In the genomic region with DNA sequence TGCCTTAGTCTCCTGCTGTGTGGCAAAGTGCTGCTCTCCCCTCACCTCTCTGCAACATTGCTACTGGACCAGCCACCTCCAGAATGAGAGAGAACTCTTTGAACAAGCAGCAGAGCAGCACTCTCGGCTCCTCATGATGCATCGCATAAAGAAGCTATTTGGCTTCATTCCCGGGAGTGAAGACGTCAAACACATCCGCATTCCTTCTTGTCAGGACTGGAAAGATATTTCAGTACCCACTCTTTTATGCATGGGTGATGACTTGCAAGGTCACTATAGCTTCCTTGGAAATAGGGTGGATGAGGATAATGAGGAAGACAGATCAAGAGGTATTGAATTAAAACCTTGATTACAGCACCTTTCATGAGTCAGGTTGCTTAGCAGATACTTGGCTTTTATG, we compare ENCODE assay signal across 11 cellular contexts. TPM values are rescaled to one million over a fixed set of nuclear protein-coding genes. Genes with fewer than 3 reads are reported as not detected.
DNase-seq lines count a peak whose midpoint lies in the region; ATAC-seq and TF ChIP-seq lines count a peak whose summit lies in the region.
"Had no signal": no experiment of that assay in that cellular context is flagged by ENCODE, and none has a peak within 500 bp of the region (broad histone marks: within the 10 kb centered on the region; RNA-seq: fewer than 3 reads in every experiment).

No MANE protein-coding gene starts in this region.

- TF ChIP-seq POLR2A in heart left ventricle (IDR thresholded peaks at IDR 0.05), result no peak

- intact Hi-C loops in heart left ventricle (cut with DNase I), result loop anchor here in 1 of 10 donors (1.0 kb wide), 1 partner anchor 22 kb away; no protein-coding TSS in a partner anchor

- H3K4me1 ChIP-seq in SJSA1 (replicated peaks) (peaks cover 32% of the 10 kb centered on the region), heart left ventricle (peaks cover 0 to 19% (median 7%) of the 10 kb centered on the region in 12 donors), HAP-1 (no peaks in the 10 kb centered on the region)

- H3K9me3 ChIP-seq in SJSA1 (replicated peaks) (no peaks in the 10 kb centered on the region), heart left ventricle (no peaks in the 10 kb centered on the region), HAP-1 (no peaks in the 10 kb centered on the region)
- H3K9me3 ChIP-seq: SJCRH30 had no signal

- H3K36me3 ChIP-seq in SJSA1 (no peaks in the 10 kb centered on the region), heart left ventricle (no peaks in the 10 kb centered on the region), HAP-1 (replicated peaks) (no peaks in the 10 kb centered on the region)
- H3K36me3 ChIP-seq: SJCRH30 had no signal

- H3K4me3 ChIP-seq in SJSA1 (no peak overlapping the region), heart left ventricle (no peak overlapping the region), HAP-1 (no peak overlapping the region)
- H3K4me3 ChIP-seq: SJCRH30 had no signal

- H3K27me3 ChIP-seq in SJSA1 (replicated peaks), result no peaks in the 10 kb centered on the region
- H3K27me3 ChIP-seq in heart left ventricle, result no peaks in the 10 kb centered on the region
- peaks cover 5% of the 10 kb centered on the region for H3K27me3 ChIP-seq in HAP-1 (ENCODE audit: low read depth)
- H3K27me3 ChIP-seq: SJCRH30 had no signal

- DNase-seq in NCI-H1417 (lab: John Stamatoyannopoulos, UW) (peak in 2 of 3 experiments; percentile 51 to 63), NCI-H1417 treated with DMSO at 0.1 percent for 48 hours (lab: John Stamatoyannopoulos, UW) (no peak), SJSA1 (ENCODE audit: low read depth in 1 of 2, low spot score in 2 of 2) (peak; percentile 80), heart left ventricle (peak in 4 of 5 donors; percentile 33 to 68 (median 55)), smooth muscle cell of the brain vasculature (ENCODE audit: low read depth, low spot score) (peak; percentile 63), HAP-1 (ENCODE audit: low spot score in 2 of 2) (no peak), NCI-H2171 treated with DMSO at 0.1 percent for 48 hours (lab: John Stamatoyannopoulos, UW) (no peak), RPMI8226 (no peak)
- DNase-seq: 8988T, kidney had no signal

- 5 to 12% (median 10%) methylated on average over 5 of the region's 5 CpGs for WGBS in heart left ventricle, 4 donors

- no peak for TF ChIP-seq CTCF in heart left ventricle (IDR thresholded peaks at IDR 0.05)

- ATAC-seq in heart left ventricle, result peak; percentile 85 to 92 (median 90)

- H3K27ac ChIP-seq in SJSA1 (0 out of 2 replicates have a peak overlapping the region, but pooled peaks have one; percentile 1), heart left ventricle (peak overlapping the region in 7 of 12 donors; percentile 4 to 53 (median 10))
- H3K27ac ChIP-seq: SJCRH30 had no signal

- in situ Hi-C loops in HAP-1 (cut with MboI; ENCODE audit: low sequenced_read_pairs), result no loop called here

RNA-seq across cellular contexts. Expression of gene CALHM4, which starts 4.3 kb away (rescaled TPM):
- total RNA-seq in SJSA1 (2014; rRNA removed; shearing (Covaris generic)), result not detected in 2 replicates
- under 1 TPM in 1 of 9 donors, not detected in 8; 0.67 TPM for total RNA-seq in heart left ventricle
- under 1 TPM in 1 of 2 donors, not detected in 1; 0.10 TPM for polyA plus RNA-seq in heart left ventricle
- total RNA-seq: kidney, SJCRH30 had no signal

RNA-seq across cellular contexts. Expression of gene TRAPPC3L, which starts 12.4 kb away (rescaled TPM):
- 0.06 TPM in 1 of 2 replicates, not detected in the other for total RNA-seq in SJSA1 (2014; rRNA removed; shearing (Covaris generic))
- under 1 TPM in 4 of 9 donors, not detected in 5; 0.11 to 0.29 (median 0.19) TPM for total RNA-seq in heart left ventricle
- not detected for polyA plus RNA-seq in heart left ventricle
- total RNA-seq: kidney, SJCRH30 had no signal

RNA-seq across cellular contexts. Expression of gene RWDD1, which starts 13.4 kb away (rescaled TPM):
- 66.2 and 93.5 TPM in 2 replicates for total RNA-seq in SJSA1 (2014; rRNA removed; shearing (Covaris generic))
- total RNA-seq in heart left ventricle, result 10 to 100 TPM; 35.9 to 70.5 (median 48.8) TPM
- polyA plus RNA-seq in heart left ventricle, result 100 to 1,000 TPM in 1 of 2 donors, 10 to 100 TPM in 1; 69.1 to 124 TPM

RNA-seq across cellular contexts. Expression of gene CALHM5, which starts 46.4 kb away (rescaled TPM):
- 6.2 and 7.2 TPM in 2 replicates for total RNA-seq in SJSA1 (2014; rRNA removed; shearing (Covaris generic))
- total RNA-seq in heart left ventricle, result 1 to 10 TPM; 1.4 to 3.0 (median 1.8) TPM
- 1 to 10 TPM in 1 of 2 donors, under 1 TPM in 1; 0.76 to 1.3 TPM for polyA plus RNA-seq in heart left ventricle

RNA-seq across cellular contexts. Expression of gene RSPH4A, which starts 58.4 kb away (rescaled TPM):
- total RNA-seq in SJSA1 (2014; rRNA removed; shearing (Covaris generic)), result 0.05 TPM in 1 of 2 replicates, not detected in the other
- total RNA-seq in heart left ventricle, result under 1 TPM in 7 of 9 donors, not detected in 2; 0.12 to 0.42 (median 0.20) TPM
- under 1 TPM; 0.12 to 0.23 TPM for polyA plus RNA-seq in heart left ventricle

Comparison
In these comparisons a context has a peak if more than half of its experiments do, and no peak if none do; other contexts are left out.
1. DNase-seq: peak in NCI-H1417 (2 of 3), SJSA1 (2 of 2), heart left ventricle (4 of 5) and smooth muscle cell of the brain vasculature (single experiment); none in NCI-H1417 treated with DMSO at 0.1 percent for 48 hours (single experiment), HAP-1 (0 of 2), NCI-H2171 treated with DMSO at 0.1 percent for 48 hours (single experiment) and RPMI8226 (single experiment).